Comparison of ENCODE assay signal across 8 cellular contexts in the genomic region with DNA sequence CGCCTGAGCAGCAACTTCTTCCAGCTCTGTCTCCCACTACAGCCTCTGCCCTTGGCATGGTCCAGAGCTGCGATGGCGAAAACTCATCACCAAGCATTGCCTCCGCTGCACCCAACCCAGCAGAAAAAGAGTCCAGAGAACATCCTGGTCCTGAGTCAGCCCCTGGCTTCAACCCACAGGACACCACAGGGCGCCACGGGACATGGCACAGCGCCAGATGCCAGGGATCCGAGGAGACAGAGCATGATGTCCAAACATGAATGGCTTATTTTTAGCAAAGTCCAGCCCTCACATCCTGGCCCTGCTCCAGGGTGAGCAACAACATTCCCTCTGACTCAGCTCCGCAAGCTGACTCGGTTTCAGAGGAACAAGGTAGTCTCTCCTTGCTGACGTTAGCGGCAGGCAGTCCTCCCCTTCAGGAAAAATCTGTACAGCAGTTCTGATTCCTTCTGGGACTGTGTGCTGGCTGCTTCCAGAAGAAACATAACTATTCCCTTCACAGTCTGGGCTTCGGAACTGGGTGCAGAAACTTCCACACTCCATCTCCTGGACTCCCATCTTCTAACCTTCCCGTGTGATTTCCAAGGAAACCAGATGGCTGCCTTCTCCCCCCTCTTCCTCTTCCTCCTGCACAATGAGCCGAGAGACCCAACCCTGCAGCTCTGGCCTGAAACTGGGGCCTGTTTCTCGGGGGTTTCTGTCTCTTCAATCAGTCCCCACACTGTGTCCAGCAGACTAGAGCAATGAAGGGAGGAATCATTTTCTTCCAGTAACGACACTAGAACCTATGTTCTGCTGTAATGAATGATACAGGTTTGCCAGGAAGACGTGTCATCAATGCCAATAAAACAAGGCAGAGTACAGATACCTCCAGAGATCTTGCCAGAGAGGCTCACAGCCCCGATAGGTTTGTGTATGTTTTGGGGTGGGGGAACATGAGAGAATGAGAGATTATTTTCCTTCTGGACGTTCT.
DNase-seq lines count a peak whose midpoint lies in the region; ATAC-seq lines count a peak whose summit lies in the region.

No MANE protein-coding gene starts in this region.

- H3K27ac ChIP-seq in muscle layer of duodenum (ENCODE audit: low read length) = peak overlapping the region; percentile 94

- DNase-seq in EL (peak; percentile 100), RKO (ENCODE audit: low spot score) (peak; percentile 97), GM19240 (ENCODE audit: insufficient read length, low spot score) (no peak)
- no peak for DNase-seq in activated effector memory CD4-positive, alpha-beta T cell treated with Interleukin-2 at 50 U/mL for 16 hours

- H3K4me1 ChIP-seq in muscle layer of duodenum (ENCODE audit: control insufficient read depth in 1 of 2, insufficient read depth in 2 of 2, low read length in 2 of 2) = peaks cover 12 to 17% of the 10 kb centered on the region in 2 donors

- ATAC-seq in esophagus mucosa (peak; percentile 87), GM19395 (IDR thresholded peaks at IDR 0.05; ENCODE audit: unreplicated experiment) (no peak), HG03159 (IDR thresholded peaks at IDR 0.05; ENCODE audit: unreplicated experiment) (no peak)

- H3K9me3 ChIP-seq in muscle layer of duodenum (ENCODE audit: control insufficient read depth in 1 of 2, low read length in 2 of 2) = no peaks in the 10 kb centered on the region

- no peaks in the 10 kb centered on the region for H3K27me3 ChIP-seq in muscle layer of duodenum (ENCODE audit: low read depth, low read length)

- H3K4me3 ChIP-seq in muscle layer of duodenum (ENCODE audit: low read depth in 1 of 2, low read length in 2 of 2) = peak overlapping the region; percentile 8 to 41

- no peaks in the 10 kb centered on the region for H3K36me3 ChIP-seq in muscle layer of duodenum (ENCODE audit: control insufficient read depth in 1 of 2, insufficient read depth in 2 of 2, low read length in 2 of 2)

Comparison
In these comparisons a context has a peak if more than half of its experiments do, and no peak if none do; other contexts are left out.
1. DNase-seq: peak in EL (single experiment) and RKO (single experiment); none in GM19240 (single experiment) and activated effector memory CD4-positive, alpha-beta T cell treated with Interleukin-2 at 50 U/mL for 16 hours (single experiment).